Comparison of ENCODE assay signal across 20 cellular contexts in the genomic region with DNA sequence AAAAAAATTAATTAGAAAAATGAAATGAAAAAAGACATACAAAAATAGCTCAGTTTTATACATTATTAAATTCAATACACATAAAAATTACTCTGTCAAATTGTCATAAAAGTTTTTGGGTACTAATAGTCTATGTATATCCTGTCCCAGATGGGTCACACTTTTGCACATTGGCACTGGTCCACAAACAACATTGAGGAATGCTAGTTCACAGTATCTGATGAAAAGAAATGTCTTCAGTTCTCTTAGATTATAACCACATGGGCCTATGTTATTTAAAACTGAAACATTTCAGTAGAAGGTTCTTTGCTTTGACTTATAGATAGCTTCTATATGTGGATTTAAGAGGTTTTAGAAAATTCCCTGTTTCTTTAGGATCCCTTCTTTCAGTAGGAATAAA.
"Had no signal": no experiment of that assay in that cellular context is flagged by ENCODE, and none has a peak within 500 bp of the region (broad histone marks: within the 10 kb centered on the region; RNA-seq: fewer than 3 reads in every experiment).

No MANE protein-coding gene starts in this region.

- H2AFZ ChIP-seq: neural progenitor cell had no signal

- H3K4me1 ChIP-seq: neural progenitor cell had no signal

- H3K9me3 ChIP-seq: gastrocnemius medialis, lower lobe of right lung, spleen, thoracic aorta, upper lobe of left lung had no signal

- H3K4me3 ChIP-seq: gastrocnemius medialis, lower lobe of right lung, neural progenitor cell, spleen, thoracic aorta, upper lobe of left lung had no signal

- H3K27me3 ChIP-seq: gastrocnemius medialis, neural progenitor cell, spleen, upper lobe of left lung had no signal

- H3K36me3 ChIP-seq: neural progenitor cell had no signal

- H3K27ac ChIP-seq: epithelial cell of prostate, gastrocnemius medialis, lower lobe of right lung, neural progenitor cell, spleen, thoracic aorta, upper lobe of left lung, WERI-Rb-1 had no signal

- H3K4me2 ChIP-seq: neural progenitor cell had no signal

- DNase-seq: activated CD4-positive, alpha-beta T cell treated with anti-CD3 and anti-CD28 coated beads, Interleukin-2, amount 50 U/mL, for 1 hour; activated CD4-positive, CD25-positive, alpha-beta regulatory T cell treated with anti-CD3 and anti-CD28 coated beads, Interleukin-2, amount 50 U/mL, for 72 hours; activated CD8-positive, alpha-beta T cell treated with anti-CD3 and anti-CD28 coated beads, Interleukin-2, amount 10 ng/mL, durations not matched to agents 7 days and 5 days; activated gamma-delta T cell; activated naive CD4-positive, alpha-beta T cell treated with anti-CD3 and anti-CD28 coated beads, Interleukin-2, amount 50 U/mL, for 16 hours; aorta; gastrocnemius medialis; hypothalamus; left cardiac atrium; lower lobe of right lung; naive B cell; retina; spleen; stimulated activated CD4-positive, alpha-beta T cell treated with anti-CD3 and anti-CD28 coated beads, Interleukin-4, amount 100 ng/mL, for 1 hour; stimulated activated naive CD4-positive, alpha-beta T cell; upper lobe of left lung; WERI-Rb-1 had no signal

- ATAC-seq: activated CD8-positive, alpha-beta T cell treated with anti-CD3 and anti-CD28 coated beads, Interleukin-2, amount 10 ng/mL, durations not matched to agents 7 days and 5 days; gastrocnemius medialis; left cardiac atrium; lower lobe of right lung had no signal

- H3K9ac ChIP-seq: neural progenitor cell had no signal
